Comparison of ENCODE assay signal across 22 cellular contexts in genomic region chr20:44254073-44254472, GRCh38. TPM values are rescaled to one million over a fixed set of nuclear protein-coding genes. Genes with fewer than 3 reads are reported as not detected.
DNase-seq lines count a peak whose midpoint lies in the region; ATAC-seq, FAIRE-seq and TF ChIP-seq lines count a peak whose summit lies in the region.
"Had no signal": no experiment of that assay in that cellular context is flagged by ENCODE, and none has a peak within 500 bp of the region (broad histone marks: within the 10 kb centered on the region; RNA-seq: fewer than 3 reads in every experiment).

No MANE protein-coding gene starts in this region.

- H3K4me2 ChIP-seq in H1 (ENCODE audit: insufficient read depth in 1 of 2, low read depth in 2 of 2, low read length in 2 of 2) = no peak overlapping the region
- H3K4me2 ChIP-seq in trophoblast cell (ENCODE audit: low read length) = no peak overlapping the region
- H3K4me2 ChIP-seq: A549 had no signal

- H2BK12ac ChIP-seq in H1 (ENCODE audit: low read depth, low read length) (peak overlapping the region; percentile 75; the same call in 1 of the 2 replicates), trophoblast cell (ENCODE audit: low read length) (no peak overlapping the region)

- H3K56ac ChIP-seq in H1 (replicated peaks; ENCODE audit: insufficient read length, low read depth, low read length) = no peak overlapping the region

- FAIRE-seq in H1 (lab: Jason Lieb, UNC) = no peak
- FAIRE-seq: A549, GM12892 had no signal

- H3K4ac ChIP-seq in H1 (replicated peaks; ENCODE audit: insufficient read length, low read depth, low read length) (no peak overlapping the region), trophoblast cell (ENCODE audit: low read depth, low read length) (no peak overlapping the region)

- no peak overlapping the region for H4K5ac ChIP-seq in H1 (ENCODE audit: insufficient read length, low read depth, low read length)

- H3K36me3 ChIP-seq in H1 (ENCODE audit: control insufficient read depth in 2 of 4, insufficient read depth in 4 of 4, low read length in 3 of 4) (no peaks in the 10 kb centered on the region), trophoblast cell (ENCODE audit: control insufficient read depth in 1 of 2, insufficient read depth in 2 of 2, low read length in 2 of 2) (no peaks in the 10 kb centered on the region)

- H3K4me1 ChIP-seq in H1 (replicated peaks in 1 of 4; ENCODE audit: control insufficient read depth in 3 of 4, insufficient read depth in 4 of 4, low read length in 3 of 4) = peaks cover 0 to 7% (median 1%) of the 10 kb centered on the region in 4 experiments; a peak in 4 of 7 replicates
- no peaks in the 10 kb centered on the region for H3K4me1 ChIP-seq in trophoblast cell (ENCODE audit: control insufficient read depth in 1 of 2, insufficient read depth in 2 of 2, low read length in 2 of 2)
- H3K4me1 ChIP-seq: A549 had no signal

- no peak overlapping the region for H3K14ac ChIP-seq in H1 (ENCODE audit: insufficient read length)
- H3K14ac ChIP-seq in trophoblast cell (ENCODE audit: low read length) = no peak overlapping the region

- POLR2A ChIA-PET in H1 (lab: Charles Lee; ENCODE audit: partially characterized antibody) = interaction anchor here (0.9 kb wide), 1 partner anchor 11 kb away, joined by 3 read pairs; no protein-coding TSS in a partner anchor

- no peak for TF ChIP-seq CTCF in H1 (IDR thresholded peaks at IDR 0.05; ENCODE audit: control extremely low read depth in 1 of 3, insufficient read depth in 1 of 3, low read depth in 1 of 3, low read length in 3 of 3)

- H3K23me2 ChIP-seq in H1 (ENCODE audit: low read depth, low read length) = no peaks in the 10 kb centered on the region

- CTCF ChIA-PET in H1 (lab: Charles Lee; ENCODE audit: partially characterized antibody) = interaction anchor here (0.7 to 3.9 kb wide), 17 partner anchors 10 to 212 kb away, joined by 3 to 31 read pairs (median 4); partner anchors contain the start of gene FITM2

- H3K79me2 ChIP-seq in H1 (ENCODE audit: control insufficient read depth in 1 of 2, insufficient read depth in 2 of 2, low read length in 2 of 2) = no peaks in the 10 kb centered on the region
- H3K79me2 ChIP-seq in trophoblast cell (ENCODE audit: control insufficient read depth, insufficient read depth, low read length, poor library complexity) = no peaks in the 10 kb centered on the region

- H2BK120ac ChIP-seq in H1 (replicated peaks; ENCODE audit: low read depth, low read length) (no peak overlapping the region), trophoblast cell (ENCODE audit: insufficient read depth, low read length, poor library complexity) (no peak overlapping the region)

- peak overlapping the region in 1 of 4 experiments; percentile 57; a peak in 3 of 7 replicates for H3K9ac ChIP-seq in H1 (replicated peaks in 1 of 4; ENCODE audit: extremely low read depth in 1 of 4, low read depth in 3 of 4, low read length in 3 of 4)
- H3K9ac ChIP-seq in trophoblast cell (ENCODE audit: low read length) = no peak overlapping the region
- H3K9ac ChIP-seq: GM23248 had no signal

- no peak overlapping the region; the same call in 1 of the 2 replicates for H3K18ac ChIP-seq in H1 (ENCODE audit: extremely low read depth, low read length)
- H3K18ac ChIP-seq in trophoblast cell (ENCODE audit: low read length) = no peak overlapping the region

- no peaks in the 10 kb centered on the region for H3K9me3 ChIP-seq in H1 (ENCODE audit: insufficient read depth in 2 of 2, low read depth in 1 of 2, low read length in 1 of 2)
- no peaks in the 10 kb centered on the region for H3K9me3 ChIP-seq in trophoblast cell (ENCODE audit: insufficient read depth, low read depth, low read length)
- H3K9me3 ChIP-seq: A549 had no signal

- intact Hi-C loops in left cardiac atrium (cut with DNase I) = no loop called here

- H2BK20ac ChIP-seq in H1 (ENCODE audit: low read length) = peak overlapping the region; percentile 86; the same call in 1 of the 2 replicates

- no peak for TF ChIP-seq POLR2A in H1 (IDR thresholded peaks at IDR 0.05; ENCODE audit: control extremely low read depth in 1 of 2, low read depth in 2 of 2, low read length in 2 of 2)

- H4K8ac ChIP-seq in H1 (ENCODE audit: extremely low read depth, insufficient read depth, low read length) (no peak overlapping the region), trophoblast cell (ENCODE audit: low read depth, low read length) (no peak overlapping the region)

- H3K4me3 ChIP-seq in H1 (ENCODE audit: extremely low read depth in 1 of 4, insufficient read depth in 2 of 4, low read depth in 3 of 4, low read length in 4 of 4) (no peak overlapping the region), trophoblast cell (ENCODE audit: low read depth, low read length) (peak overlapping the region; percentile 9)
- H3K4me3 ChIP-seq: A549, GM23248 had no signal

- no peak for TF ChIP-seq RAD21 in H1 (IDR thresholded peaks at IDR 0.05 in 1 of 2, conservative IDR thresholded peaks at IDR 0.05 in 1 of 2; ENCODE audit: low read depth in 2 of 2, low read length in 2 of 2)

- DNase-seq in Ammon's horn (ENCODE audit: low spot score) = peak; percentile 15
- no peak for DNase-seq in H1 (ENCODE audit: low read depth in 1 of 2, low spot score in 2 of 2)
- DNase-seq in trophoblast cell = no peak
- DNase-seq in left cardiac atrium = no peak
- DNase-seq in dedifferentiated amniotic fluid mesenchymal stem cell (ENCODE audit: extremely low spot score) = no peak
- no peak for DNase-seq in stimulated activated CD4-positive, alpha-beta T cell treated with anti-CD3 and anti-CD28 coated beads, Interleukin-4, amount 100 ng/mL, for 1 hour
- DNase-seq: 8988T; ACHN; AML-193; C1 segment of cervical spinal cord; CD4-positive, alpha-beta memory T cell; COR-L47; DMS79 treated with DMSO at 0.1 percent for 48 hours; GF-D8; GM23248 had no signal

- H4K12ac ChIP-seq in trophoblast cell (ENCODE audit: low read depth, low read length) = no peak overlapping the region

- WGBS in H1 (ENCODE audit: extremely low coverage in 1 of 2, insufficient coverage in 1 of 2, insufficient read length in 1 of 2, insufficient replicate concordance in 2 of 2, low coverage in 1 of 2, low lambda C conversion rate in 2 of 2, missing lambda C conversion rate in 1 of 2), 2 experiments = 86% methylated on average over 8 of the region's 8 CpGs; no CpG with 5 or more reads in 1 of the 2 experiments
- no CpG with 5 or more reads among the region's 8 CpGs for WGBS in trophoblast cell (ENCODE audit: extremely low coverage, insufficient coverage, insufficient read length)

- H3K23ac ChIP-seq in H1 (ENCODE audit: insufficient read length) = no peak overlapping the region
- no peak overlapping the region for H3K23ac ChIP-seq in trophoblast cell (ENCODE audit: low read length)

- H4K20me1 ChIP-seq in H1 (replicated peaks in 1 of 2; ENCODE audit: control insufficient read depth in 1 of 2, insufficient read depth in 2 of 2, low read length in 2 of 2) = peaks cover 0 to 3% of the 10 kb centered on the region in 2 experiments

- H2BK5ac ChIP-seq in H1 (ENCODE audit: low read depth, low read length) (peak overlapping the region; percentile 52; the same call in 1 of the 2 replicates), trophoblast cell (ENCODE audit: low read depth, low read length, poor library complexity) (no peak overlapping the region)

- no peak for TF ChIP-seq EP300 in H1 (IDR thresholded peaks at IDR 0.05; ENCODE audit: borderline replicate concordance in 1 of 2, low read depth in 2 of 2, low read length in 2 of 2)

- H2AFZ ChIP-seq in H1 (ENCODE audit: low read length) (no peak overlapping the region), trophoblast cell (ENCODE audit: insufficient read depth, low read length, poor library complexity) (no peak overlapping the region)
- H2AFZ ChIP-seq: GM23248 had no signal

- H3K27ac ChIP-seq in angular gyrus (ENCODE audit: low read depth, low read length) = peak overlapping the region; percentile 8
- H3K27ac ChIP-seq in H1 (ENCODE audit: low read depth, low read length) = no peak overlapping the region
- no peak overlapping the region for H3K27ac ChIP-seq in trophoblast cell (ENCODE audit: low read depth, low read length)
- H3K27ac ChIP-seq: A549, GM23248 had no signal

- H4K91ac ChIP-seq in H1 (replicated peaks; ENCODE audit: insufficient read length, low read length) (no peak overlapping the region), trophoblast cell (ENCODE audit: low read depth, low read length) (no peak overlapping the region)

- peak overlapping the region; percentile 97 for H2BK15ac ChIP-seq in H1 (ENCODE audit: low read length)

- H3K27me3 ChIP-seq in H1 (replicated peaks in 1 of 4; ENCODE audit: control insufficient read depth in 3 of 4, extremely low read depth in 1 of 4, insufficient read depth in 3 of 4, low read length in 3 of 4) = no peaks in the 10 kb centered on the region; a peak in 1 of 7 replicates
- H3K27me3 ChIP-seq in trophoblast cell (ENCODE audit: insufficient read depth, low read length) = no peaks in the 10 kb centered on the region

- H3K79me1 ChIP-seq in H1 (ENCODE audit: low read depth, low read length) (no peaks in the 10 kb centered on the region), trophoblast cell (ENCODE audit: low read length) (no peaks in the 10 kb centered on the region)

- no peak for ATAC-seq in HG02610 (IDR thresholded peaks at IDR 0.05; ENCODE audit: unreplicated experiment)
- no peak for ATAC-seq in left cardiac atrium

- H2AK5ac ChIP-seq in H1 (ENCODE audit: low read depth, low read length) = peak overlapping the region; percentile 98
- H2AK5ac ChIP-seq in trophoblast cell (ENCODE audit: low read length) = no peak overlapping the region

RNA-seq across cellular contexts. Expression of gene GDAP1L1, which starts 7.0 kb away (rescaled TPM):
- total RNA-seq in H1 (2021; fragmentation: NEBNext Ultra II Directional; extraction: Animal tissue kit (Norgen Biotek cat#: 25700)) = 8.5 and 9.8 TPM in 2 replicates
- polyA plus RNA-seq in H1 (2011; rRNA removed) = 63.1 and 73.0 TPM in 2 replicates
- 35.7 TPM for polyA plus RNA-seq in H1 (2011; cell fraction: cytosol; rRNA removed)
- polyA plus RNA-seq in H1 (2011; cell fraction: nucleus; rRNA removed) = 31.2 TPM
- 10.6 to 23.5 TPM (median 20.3 TPM) in 4 replicates for polyA plus RNA-seq in H1 (2012, experiment 1 of 2)
- 11.6 TPM for polyA plus RNA-seq in H1 (2012, experiment 2 of 2)
- polyA plus RNA-seq in H1 (2013, experiment 1 of 2) = 5.8 TPM
- 5.9 TPM for polyA plus RNA-seq in H1 (2013, experiment 2 of 2)
- 9.1 and 13.0 TPM in 2 replicates for polyA minus RNA-seq in H1 (2011; rRNA and poly(A)+ RNA removed)
- 8.4 TPM for polyA minus RNA-seq in H1 (2011; cell fraction: cytosol; rRNA and poly(A)+ RNA removed)
- 8.1 TPM for polyA minus RNA-seq in H1 (2011; cell fraction: nucleus; rRNA and poly(A)+ RNA removed)
- polyA plus RNA-seq in trophoblast cell (2013) = 0.01 and 0.06 TPM in 2 replicates
- under 1 TPM; 0.21 to 0.50 TPM for total RNA-seq in left cardiac atrium
- total RNA-seq: Calu3; CD4-positive, alpha-beta memory T cell; G401; GM23248 had no signal
- polyA plus RNA-seq: BJ, GM23248 had no signal

RNA-seq across cellular contexts. Expression of gene OSER1, which starts 43.5 kb away (rescaled TPM):
- 31.6 and 31.8 TPM in 2 replicates for total RNA-seq in H1 (2021; fragmentation: NEBNext Ultra II Directional; extraction: Animal tissue kit (Norgen Biotek cat#: 25700))
- polyA plus RNA-seq in H1 (2011; rRNA removed) = 13.9 and 24.5 TPM in 2 replicates
- 24.7 TPM for polyA plus RNA-seq in H1 (2011; cell fraction: cytosol; rRNA removed)
- polyA plus RNA-seq in H1 (2011; cell fraction: nucleus; rRNA removed) = 18.7 TPM
- 25.9 to 30.5 TPM (median 28.5 TPM) in 4 replicates for polyA plus RNA-seq in H1 (2012, experiment 1 of 2)
- polyA plus RNA-seq in H1 (2012, experiment 2 of 2) = 12.5 TPM
- 19.9 TPM for polyA plus RNA-seq in H1 (2013, experiment 1 of 2)
- 18.5 TPM for polyA plus RNA-seq in H1 (2013, experiment 2 of 2)
- polyA minus RNA-seq in H1 (2011; rRNA and poly(A)+ RNA removed) = 45.8 and 49.1 TPM in 2 replicates
- 18.6 TPM for polyA minus RNA-seq in H1 (2011; cell fraction: cytosol; rRNA and poly(A)+ RNA removed)
- polyA minus RNA-seq in H1 (2011; cell fraction: nucleus; rRNA and poly(A)+ RNA removed) = 16.0 TPM
- 61.8 and 64.9 TPM in 2 replicates for polyA plus RNA-seq in trophoblast cell (2013)
- total RNA-seq in left cardiac atrium = 10 to 100 TPM; 19.9 to 28.5 TPM

RNA-seq across cellular contexts. Expression of gene FITM2, which starts 56.9 kb away (rescaled TPM):
- total RNA-seq in H1 (2021; fragmentation: NEBNext Ultra II Directional; extraction: Animal tissue kit (Norgen Biotek cat#: 25700)) = 2.0 and 2.1 TPM in 2 replicates
- 1.1 and 1.2 TPM in 2 replicates for polyA plus RNA-seq in H1 (2011; rRNA removed)
- 1.1 TPM for polyA plus RNA-seq in H1 (2011; cell fraction: cytosol; rRNA removed)
- polyA plus RNA-seq in H1 (2011; cell fraction: nucleus; rRNA removed) = 1.9 TPM
- polyA plus RNA-seq in H1 (2012, experiment 1 of 2) = 1.3 to 1.7 TPM (median 1.6 TPM) in 4 replicates
- 1.5 TPM for polyA plus RNA-seq in H1 (2012, experiment 2 of 2)
- polyA plus RNA-seq in H1 (2013, experiment 1 of 2) = 2.0 TPM
- 2.5 TPM for polyA plus RNA-seq in H1 (2013, experiment 2 of 2)
- 1.5 and 2.8 TPM in 2 replicates for polyA minus RNA-seq in H1 (2011; rRNA and poly(A)+ RNA removed)
- polyA minus RNA-seq in H1 (2011; cell fraction: cytosol; rRNA and poly(A)+ RNA removed) = 1.1 TPM
- polyA minus RNA-seq in H1 (2011; cell fraction: nucleus; rRNA and poly(A)+ RNA removed) = 1.2 TPM
- polyA plus RNA-seq in trophoblast cell (2013) = 1.8 TPM in 2 replicates
- total RNA-seq in left cardiac atrium = 100 to 1,000 TPM in 1 of 2 donors, 10 to 100 TPM in 1; 97.7 to 124 TPM

Comparison
In these comparisons a context has a peak if more than half of its experiments do, and no peak if none do; other contexts are left out.
1. RNA of gene FITM2, which starts 56.9 kb away (total RNA-seq): 97.7 to 124 TPM in left cardiac atrium; 2.0 to 2.1 TPM in H1; every median in the first group is over 10 times any median in the second.